In genomic region chr19:49506575-49507105, GRCh38 we compare ENCODE assay signal across 1 cellular context.
TF ChIP-seq lines count a peak whose summit lies in the region.

No MANE protein-coding gene starts in this region.

TF ChIP-seq in K562, 482 proteins besides CTCF, POLR2A, EP300 and RAD21 (continued from another document):
- TF ChIP-seq ZNF511 (CRISPR knock-in tag; IDR thresholded peaks at IDR 0.05) (no peak), ZNF740 (CRISPR knock-in tag; IDR thresholded peaks at IDR 0.05) (0 out of 2 replicates have a peak, but pooled peaks have one; percentile 41), ZNF740 (tag; IDR thresholded peaks at IDR 0.05) (no peak), KDM5B (IDR thresholded peaks at IDR 0.05; ENCODE audit: insufficient replicate concordance, low read depth, low read length) (no peak), SMC3 (conservative IDR thresholded peaks at IDR 0.05; ENCODE audit: insufficient read depth, low read depth, low read length) (peak; percentile 98)
